ENCODE assay signal across 1 cellular context in genomic region chr14:24378327-24378726, GRCh38.
TF ChIP-seq lines count a peak whose summit lies in the region.

No MANE protein-coding gene starts in this region.

TF ChIP-seq in HepG2, 621 proteins besides CTCF, POLR2A, EP300 and RAD21:
- 0 out of 2 replicates have a peak, but pooled peaks have one; percentile 59 for TF ChIP-seq ZNF230 (CRISPR knock-in tag; IDR thresholded peaks at IDR 0.05)
- no peak for TF ChIP-seq ZBTB37 (CRISPR knock-in tag; IDR thresholded peaks at IDR 0.05)
- 0 out of 2 replicates have a peak, but pooled peaks have one; percentile 35 for TF ChIP-seq ZNF501 (CRISPR knock-in tag; IDR thresholded peaks at IDR 0.05)
- TF ChIP-seq ZNF276 (CRISPR knock-in tag; IDR thresholded peaks at IDR 0.05; ENCODE audit: low read depth), result 0 out of 2 replicates have a peak, but pooled peaks have one; percentile 59
- 0 out of 2 replicates have a peak, but pooled peaks have one; percentile 24 for TF ChIP-seq ZBTB20 (CRISPR knock-in tag; IDR thresholded peaks at IDR 0.05; ENCODE audit: borderline replicate concordance, low read depth)
- no peak for TF ChIP-seq ZNF530 (CRISPR knock-in tag; IDR thresholded peaks at IDR 0.05; ENCODE audit: low read depth)
- TF ChIP-seq PAXIP1 (CRISPR knock-in tag; conservative IDR thresholded peaks at IDR 0.05), result 0 out of 2 replicates have a peak, but pooled peaks have one; percentile 29
- TF ChIP-seq SP4 (CRISPR knock-in tag; IDR thresholded peaks at IDR 0.05), result peak; percentile 63; the same call in 1 of the 2 replicates
